24 cellular contexts compared by ENCODE assay signal in genomic region chr2:89797320-89798038, GRCh38.
A peak's percentile ranks its signal among the peaks of the same experiment; 100 is the strongest.
DNase-seq lines count a peak whose midpoint lies in the region; TF ChIP-seq lines count a peak whose summit lies in the region.
"Had no signal": no experiment of that assay in that cellular context is flagged by ENCODE, and none has a peak within 500 bp of the region (broad histone marks: within the 10 kb centered on the region; RNA-seq: fewer than 3 reads in every experiment).

No MANE protein-coding gene starts in this region.

- H3K9me3 ChIP-seq in HUES48 (ENCODE audit: control insufficient read depth, insufficient read depth, low read length) (peaks cover 98% of the 10 kb centered on the region), HUES64 (ENCODE audit: insufficient read depth, low read depth, low read length) (peaks cover 100% of the 10 kb centered on the region), Peyer's patch (peaks cover 0 to 45% (median 0%) of the 10 kb centered on the region in 4 donors)
- H3K9me3 ChIP-seq: BE2C had no signal

- no TSS peak for BruUV-seq in MCF 10A (replicated peaks; lab: Mats Ljungman, UMichigan)

- H3K27me3 Mint-ChIP-seq in progenitor cell of endocrine pancreas (no peaks in the 10 kb centered on the region), MCF 10A (ENCODE audit: insufficient read depth, unreplicated experiment) (no peaks in the 10 kb centered on the region)
- H3K27me3 Mint-ChIP-seq: CD4-positive, alpha-beta memory T cell; CD4-positive, CD25-positive, alpha-beta regulatory T cell; CD8-positive, alpha-beta memory T cell had no signal

- WGBS in HUES64: 92% methylated on average over 15 of the region's 15 CpGs

- intact Hi-C loops in MCF 10A (cut with micrococcal nuclease): no loop called here

- H3K4me3 Mint-ChIP-seq in progenitor cell of endocrine pancreas (ENCODE audit: low read depth) (no peak overlapping the region), MCF 10A (ENCODE audit: unreplicated experiment) (no peak overlapping the region)
- H3K4me3 Mint-ChIP-seq: CD14-positive monocyte; CD4-positive, alpha-beta memory T cell; CD4-positive, CD25-positive, alpha-beta regulatory T cell; CD8-positive, alpha-beta memory T cell had no signal

- no peak for DNase-seq in progenitor cell of endocrine pancreas (ENCODE audit: low spot score, unreplicated experiment)
- no peak for DNase-seq in MCF 10A (ENCODE audit: unreplicated experiment)
- DNase-seq in RWPE1 (ENCODE audit: low spot score): no peak
- no peak for DNase-seq in Peyer's patch
- DNase-seq: 8988T; ACHN; BE2C; C1 segment of cervical spinal cord; CD4-positive, alpha-beta memory T cell; CD4-positive, CD25-positive, alpha-beta regulatory T cell; CD8-positive, alpha-beta memory T cell; COR-L47; DMS 273 treated with DMSO at 0.1 percent for 48 hours; DMS153; DMS53; DMS79; DND-41; EL; GDM1 had no signal

- H3K36me3 ChIP-seq in HUES48 (ENCODE audit: control insufficient read depth, insufficient read depth, low read length) (no peaks in the 10 kb centered on the region), HUES64 (ENCODE audit: insufficient read depth, low read length) (no peaks in the 10 kb centered on the region), Peyer's patch (no peaks in the 10 kb centered on the region)
- H3K36me3 ChIP-seq: BE2C, BLaER1 had no signal

- H3K4me3 ChIP-seq in HUES48 (ENCODE audit: low read depth, low read length) (peak overlapping the region; percentile 26; the same call in 1 of the 2 replicates), HUES64 (ENCODE audit: low read length) (peak overlapping the region; percentile 0; the same call in 1 of the 2 replicates), Peyer's patch (no peak overlapping the region)
- H3K4me3 ChIP-seq: BLaER1, GM12878 had no signal

- H3K27ac Mint-ChIP-seq in progenitor cell of endocrine pancreas (peak overlapping the region; percentile 35), MCF 10A (ENCODE audit: low read depth, unreplicated experiment) (no peak overlapping the region)
- H3K27ac Mint-ChIP-seq: CD14-positive monocyte; CD4-positive, alpha-beta memory T cell; CD8-positive, alpha-beta memory T cell had no signal

- H3K36me3 Mint-ChIP-seq in progenitor cell of endocrine pancreas (ENCODE audit: insufficient read depth) (peaks cover 62% of the 10 kb centered on the region), MCF 10A (ENCODE audit: insufficient read depth, unreplicated experiment) (no peaks in the 10 kb centered on the region)
- H3K36me3 Mint-ChIP-seq: CD14-positive monocyte had no signal

- no peaks in the 10 kb centered on the region for H3K27me3 ChIP-seq in HUES48 (ENCODE audit: control insufficient read depth, insufficient read depth, low read length)
- H3K27me3 ChIP-seq in HUES64 (ENCODE audit: insufficient read depth, low read length): no peaks in the 10 kb centered on the region
- no peaks in the 10 kb centered on the region for H3K27me3 ChIP-seq in Peyer's patch
- H3K27me3 ChIP-seq: BE2C, BLaER1 had no signal

- no peak for TF ChIP-seq CTCF in progenitor cell of endocrine pancreas (IDR thresholded peaks at IDR 0.05; ENCODE audit: unreplicated experiment)
- no peak for TF ChIP-seq CTCF in MCF 10A (IDR thresholded peaks at IDR 0.05; ENCODE audit: unreplicated experiment)
- TF ChIP-seq CTCF in RWPE1 (conservative IDR thresholded peaks at IDR 0.05; ENCODE audit: low read depth): no peak
- no peak for TF ChIP-seq CTCF in Peyer's patch (IDR thresholded peaks at IDR 0.05)

- H3K4me1 ChIP-seq in HUES48 (ENCODE audit: control insufficient read depth, insufficient read depth, low read length): no peaks in the 10 kb centered on the region
- H3K4me1 ChIP-seq in HUES64 (ENCODE audit: insufficient read depth, low read length): no peaks in the 10 kb centered on the region
- H3K4me1 ChIP-seq in Peyer's patch: no peaks in the 10 kb centered on the region
- H3K4me1 ChIP-seq: BE2C, BLaER1 had no signal

- peaks cover 94% of the 10 kb centered on the region for H3K9me3 Mint-ChIP-seq in progenitor cell of endocrine pancreas (ENCODE audit: low read depth)
- H3K9me3 Mint-ChIP-seq in MCF 10A (ENCODE audit: unreplicated experiment): peaks cover 86% of the 10 kb centered on the region

- CTCF ChIA-PET in MCF 10A (lab: Yijun Ruan, JAX) (no interaction called here), RWPE1 (lab: Yijun Ruan, JAX) (no interaction called here)

- H3K4me1 Mint-ChIP-seq in progenitor cell of endocrine pancreas (ENCODE audit: low read depth) (no peaks in the 10 kb centered on the region), MCF 10A (ENCODE audit: insufficient read depth, unreplicated experiment) (no peaks in the 10 kb centered on the region)
- H3K4me1 Mint-ChIP-seq: CD14-positive monocyte; CD4-positive, CD25-positive, alpha-beta regulatory T cell; CD8-positive, alpha-beta memory T cell had no signal

- H3K27ac ChIP-seq in HUES48 (ENCODE audit: low read depth, low read length) (no peak overlapping the region), HUES64 (ENCODE audit: low read depth, low read length) (no peak overlapping the region), RWPE1 (no peak overlapping the region), Peyer's patch (no peak overlapping the region)
- H3K27ac ChIP-seq: BLaER1 had no signal

- TF ChIP-seq POLR2A in Peyer's patch (IDR thresholded peaks at IDR 0.05): no peak

- POLR2A ChIA-PET in MCF 10A (lab: Yijun Ruan, JAX): no interaction called here
- POLR2A ChIA-PET in RWPE1 (lab: Yijun Ruan, JAX; ENCODE audit: low non-redundant PET): no interaction called here

- H3K9ac ChIP-seq in HUES48 (ENCODE audit: low read depth, low read length): no peak overlapping the region
- no peak overlapping the region for H3K9ac ChIP-seq in HUES64 (ENCODE audit: low read depth, low read length)
- H3K9ac ChIP-seq: BLaER1 had no signal

Comparison
In these comparisons a context has a peak if more than half of its experiments do, and no peak if none do; other contexts are left out.
1. H3K4me3 ChIP-seq: peak in HUES48 (single experiment) and HUES64 (single experiment); none in Peyer's patch (0 of 4).